ENCODE assay signal across 1 cellular context in genomic region chr11:118194835-118195627, GRCh38.
TF ChIP-seq lines count a peak whose summit lies in the region.

No MANE protein-coding gene starts in this region.

TF ChIP-seq in HepG2, 621 proteins besides CTCF, POLR2A, EP300 and RAD21 (continued from another document and continues in another):
- TF ChIP-seq HNF4G (IDR thresholded peaks at IDR 0.05; ENCODE audit: borderline replicate concordance, low read depth, low read length) (no peak; the same call in 1 of the 2 replicates), HNF4G (CRISPR knock-in tag; IDR thresholded peaks at IDR 0.05; ENCODE audit: borderline replicate concordance, low read depth) (0 out of 2 replicates have a peak, but pooled peaks have one; percentile 64), ZNF547 (CRISPR knock-in tag; IDR thresholded peaks at IDR 0.05) (0 out of 2 replicates have a peak, but pooled peaks have one; percentile 17), ZNF614 (CRISPR knock-in tag; IDR thresholded peaks at IDR 0.05; ENCODE audit: borderline replicate concordance) (peak; percentile 57; the same call in 1 of the 2 replicates), JUN (CRISPR knock-in tag; IDR thresholded peaks at IDR 0.05) (peak; percentile 82), ZC3H4 (CRISPR knock-in tag; IDR thresholded peaks at IDR 0.05; ENCODE audit: borderline replicate concordance) (no peak), PPARG (CRISPR knock-in tag; conservative IDR thresholded peaks at IDR 0.05) (peak; percentile 66), ZNF605 (CRISPR knock-in tag; IDR thresholded peaks at IDR 0.05) (peak; percentile 83), ZHX2 (IDR thresholded peaks at IDR 0.05; ENCODE audit: low read depth) (0 out of 2 replicates have a peak, but pooled peaks have one; percentile 17), ZHX2 (CRISPR knock-in tag; IDR thresholded peaks at IDR 0.05; ENCODE audit: borderline replicate concordance) (no peak), TBX3 (IDR thresholded peaks at IDR 0.05; ENCODE audit: borderline replicate concordance) (peak; percentile 64; the same call in 1 of the 2 replicates), ZUFSP (CRISPR knock-in tag; IDR thresholded peaks at IDR 0.05; ENCODE audit: borderline replicate concordance) (no peak), FOSL2 (CRISPR knock-in tag; IDR thresholded peaks at IDR 0.05) (peak; percentile 78), HOXA3 (CRISPR knock-in tag; IDR thresholded peaks at IDR 0.05) (peak; percentile 90), ZNF552 (CRISPR knock-in tag; IDR thresholded peaks at IDR 0.05; ENCODE audit: borderline replicate concordance) (no peak), TEAD3 (CRISPR knock-in tag; optimal IDR thresholded peaks at IDR 0.05; ENCODE audit: borderline replicate concordance) (peak; percentile 86), MAFK (conservative IDR thresholded peaks at IDR 0.05 in 1 of 2, IDR thresholded peaks at IDR 0.05 in 1 of 2; ENCODE audit: low read length in 2 of 2) (peak in 1 of 2 experiments; percentile 35; a peak in 2 of 4 replicates), ATF7-NPFF (CRISPR knock-in tag; IDR thresholded peaks at IDR 0.05; ENCODE audit: low read depth) (0 out of 2 replicates have a peak, but pooled peaks have one; percentile 31), CEBPG (CRISPR knock-in tag; IDR thresholded peaks at IDR 0.05) (peak; percentile 86), SIX4 (CRISPR knock-in tag; IDR thresholded peaks at IDR 0.05) (peak; percentile 76; the same call in 1 of the 2 replicates), ZNF713 (CRISPR knock-in tag; IDR thresholded peaks at IDR 0.05) (0 out of 2 replicates have a peak, but pooled peaks have one; percentile 39), UBTF (CRISPR knock-in tag; IDR thresholded peaks at IDR 0.05) (peak; percentile 70), HNRNPUL1 (IDR thresholded peaks at IDR 0.05; ENCODE audit: low read depth, low read length) (peak; percentile 79; the same call in 1 of the 2 replicates), ZNF598 (CRISPR knock-in tag; IDR thresholded peaks at IDR 0.05; ENCODE audit: borderline replicate concordance) (0 out of 2 replicates have a peak, but pooled peaks have one; percentile 19), KAT8 (CRISPR knock-in tag; IDR thresholded peaks at IDR 0.05) (peak; percentile 89)
- TF ChIP-seq, protein P1, sequence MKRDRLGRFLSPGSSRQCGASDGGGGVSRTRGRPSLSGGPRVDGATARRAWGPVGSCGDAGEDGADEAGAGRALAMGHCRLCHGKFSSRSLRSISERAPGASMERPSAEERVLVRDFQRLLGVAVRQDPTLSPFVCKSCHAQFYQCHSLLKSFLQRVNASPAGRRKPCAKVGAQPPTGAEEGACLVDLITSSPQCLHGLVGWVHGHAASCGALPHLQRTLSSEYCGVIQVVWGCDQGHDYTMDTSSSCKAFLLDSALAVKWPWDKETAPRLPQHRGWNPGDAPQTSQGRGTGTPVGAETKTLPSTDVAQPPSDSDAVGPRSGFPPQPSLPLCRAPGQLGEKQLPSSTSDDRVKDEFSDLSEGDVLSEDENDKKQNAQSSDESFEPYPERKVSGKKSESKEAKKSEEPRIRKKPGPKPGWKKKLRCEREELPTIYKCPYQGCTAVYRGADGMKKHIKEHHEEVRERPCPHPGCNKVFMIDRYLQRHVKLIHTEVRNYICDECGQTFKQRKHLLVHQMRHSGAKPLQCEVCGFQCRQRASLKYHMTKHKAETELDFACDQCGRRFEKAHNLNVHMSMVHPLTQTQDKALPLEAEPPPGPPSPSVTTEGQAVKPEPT (CRISPR knock-in tag; IDR thresholded peaks at IDR 0.05; ENCODE audit: low read depth), result peak; percentile 52; the same call in 1 of the 2 replicates
- TF ChIP-seq, protein P2, sequence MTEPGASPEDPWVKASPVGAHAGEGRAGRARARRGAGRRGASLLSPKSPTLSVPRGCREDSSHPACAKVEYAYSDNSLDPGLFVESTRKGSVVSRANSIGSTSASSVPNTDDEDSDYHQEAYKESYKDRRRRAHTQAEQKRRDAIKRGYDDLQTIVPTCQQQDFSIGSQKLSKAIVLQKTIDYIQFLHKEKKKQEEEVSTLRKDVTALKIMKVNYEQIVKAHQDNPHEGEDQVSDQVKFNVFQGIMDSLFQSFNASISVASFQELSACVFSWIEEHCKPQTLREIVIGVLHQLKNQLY (CRISPR knock-in tag; IDR thresholded peaks at IDR 0.05), result peak; percentile 83
- TF ChIP-seq, protein P3, sequence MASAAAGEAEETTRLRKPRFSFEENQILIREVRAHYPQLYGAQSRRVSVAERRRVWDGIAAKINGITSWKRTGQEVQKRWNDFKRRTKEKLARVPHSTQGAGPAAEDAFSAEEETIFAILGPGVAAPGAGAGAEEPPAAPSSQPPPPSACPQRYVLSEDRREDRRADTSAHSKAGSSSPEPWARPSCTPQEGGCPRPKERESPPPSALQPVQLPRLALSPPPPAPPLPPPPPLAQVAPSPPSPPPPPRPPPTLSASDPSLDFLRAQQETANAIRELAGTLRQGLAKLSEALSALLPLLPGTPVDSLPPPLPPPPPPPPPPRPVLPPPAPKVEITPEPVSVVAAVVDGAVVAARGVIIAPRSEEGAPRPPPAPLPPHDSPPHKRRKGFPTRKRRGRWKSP (CRISPR knock-in tag; IDR thresholded peaks at IDR 0.05), result no peak
- TF ChIP-seq, protein P4, sequence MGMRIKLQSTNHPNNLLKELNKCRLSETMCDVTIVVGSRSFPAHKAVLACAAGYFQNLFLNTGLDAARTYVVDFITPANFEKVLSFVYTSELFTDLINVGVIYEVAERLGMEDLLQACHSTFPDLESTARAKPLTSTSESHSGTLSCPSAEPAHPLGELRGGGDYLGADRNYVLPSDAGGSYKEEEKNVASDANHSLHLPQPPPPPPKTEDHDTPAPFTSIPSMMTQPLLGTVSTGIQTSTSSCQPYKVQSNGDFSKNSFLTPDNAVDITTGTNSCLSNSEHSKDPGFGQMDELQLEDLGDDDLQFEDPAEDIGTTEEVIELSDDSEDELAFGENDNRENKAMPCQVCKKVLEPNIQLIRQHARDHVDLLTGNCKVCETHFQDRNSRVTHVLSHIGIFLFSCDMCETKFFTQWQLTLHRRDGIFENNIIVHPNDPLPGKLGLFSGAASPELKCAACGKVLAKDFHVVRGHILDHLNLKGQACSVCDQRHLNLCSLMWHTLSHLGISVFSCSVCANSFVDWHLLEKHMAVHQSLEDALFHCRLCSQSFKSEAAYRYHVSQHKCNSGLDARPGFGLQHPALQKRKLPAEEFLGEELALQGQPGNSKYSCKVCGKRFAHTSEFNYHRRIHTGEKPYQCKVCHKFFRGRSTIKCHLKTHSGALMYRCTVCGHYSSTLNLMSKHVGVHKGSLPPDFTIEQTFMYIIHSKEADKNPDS (CRISPR knock-in tag; IDR thresholded peaks at IDR 0.05), result no peak
- TF ChIP-seq, protein P5, sequence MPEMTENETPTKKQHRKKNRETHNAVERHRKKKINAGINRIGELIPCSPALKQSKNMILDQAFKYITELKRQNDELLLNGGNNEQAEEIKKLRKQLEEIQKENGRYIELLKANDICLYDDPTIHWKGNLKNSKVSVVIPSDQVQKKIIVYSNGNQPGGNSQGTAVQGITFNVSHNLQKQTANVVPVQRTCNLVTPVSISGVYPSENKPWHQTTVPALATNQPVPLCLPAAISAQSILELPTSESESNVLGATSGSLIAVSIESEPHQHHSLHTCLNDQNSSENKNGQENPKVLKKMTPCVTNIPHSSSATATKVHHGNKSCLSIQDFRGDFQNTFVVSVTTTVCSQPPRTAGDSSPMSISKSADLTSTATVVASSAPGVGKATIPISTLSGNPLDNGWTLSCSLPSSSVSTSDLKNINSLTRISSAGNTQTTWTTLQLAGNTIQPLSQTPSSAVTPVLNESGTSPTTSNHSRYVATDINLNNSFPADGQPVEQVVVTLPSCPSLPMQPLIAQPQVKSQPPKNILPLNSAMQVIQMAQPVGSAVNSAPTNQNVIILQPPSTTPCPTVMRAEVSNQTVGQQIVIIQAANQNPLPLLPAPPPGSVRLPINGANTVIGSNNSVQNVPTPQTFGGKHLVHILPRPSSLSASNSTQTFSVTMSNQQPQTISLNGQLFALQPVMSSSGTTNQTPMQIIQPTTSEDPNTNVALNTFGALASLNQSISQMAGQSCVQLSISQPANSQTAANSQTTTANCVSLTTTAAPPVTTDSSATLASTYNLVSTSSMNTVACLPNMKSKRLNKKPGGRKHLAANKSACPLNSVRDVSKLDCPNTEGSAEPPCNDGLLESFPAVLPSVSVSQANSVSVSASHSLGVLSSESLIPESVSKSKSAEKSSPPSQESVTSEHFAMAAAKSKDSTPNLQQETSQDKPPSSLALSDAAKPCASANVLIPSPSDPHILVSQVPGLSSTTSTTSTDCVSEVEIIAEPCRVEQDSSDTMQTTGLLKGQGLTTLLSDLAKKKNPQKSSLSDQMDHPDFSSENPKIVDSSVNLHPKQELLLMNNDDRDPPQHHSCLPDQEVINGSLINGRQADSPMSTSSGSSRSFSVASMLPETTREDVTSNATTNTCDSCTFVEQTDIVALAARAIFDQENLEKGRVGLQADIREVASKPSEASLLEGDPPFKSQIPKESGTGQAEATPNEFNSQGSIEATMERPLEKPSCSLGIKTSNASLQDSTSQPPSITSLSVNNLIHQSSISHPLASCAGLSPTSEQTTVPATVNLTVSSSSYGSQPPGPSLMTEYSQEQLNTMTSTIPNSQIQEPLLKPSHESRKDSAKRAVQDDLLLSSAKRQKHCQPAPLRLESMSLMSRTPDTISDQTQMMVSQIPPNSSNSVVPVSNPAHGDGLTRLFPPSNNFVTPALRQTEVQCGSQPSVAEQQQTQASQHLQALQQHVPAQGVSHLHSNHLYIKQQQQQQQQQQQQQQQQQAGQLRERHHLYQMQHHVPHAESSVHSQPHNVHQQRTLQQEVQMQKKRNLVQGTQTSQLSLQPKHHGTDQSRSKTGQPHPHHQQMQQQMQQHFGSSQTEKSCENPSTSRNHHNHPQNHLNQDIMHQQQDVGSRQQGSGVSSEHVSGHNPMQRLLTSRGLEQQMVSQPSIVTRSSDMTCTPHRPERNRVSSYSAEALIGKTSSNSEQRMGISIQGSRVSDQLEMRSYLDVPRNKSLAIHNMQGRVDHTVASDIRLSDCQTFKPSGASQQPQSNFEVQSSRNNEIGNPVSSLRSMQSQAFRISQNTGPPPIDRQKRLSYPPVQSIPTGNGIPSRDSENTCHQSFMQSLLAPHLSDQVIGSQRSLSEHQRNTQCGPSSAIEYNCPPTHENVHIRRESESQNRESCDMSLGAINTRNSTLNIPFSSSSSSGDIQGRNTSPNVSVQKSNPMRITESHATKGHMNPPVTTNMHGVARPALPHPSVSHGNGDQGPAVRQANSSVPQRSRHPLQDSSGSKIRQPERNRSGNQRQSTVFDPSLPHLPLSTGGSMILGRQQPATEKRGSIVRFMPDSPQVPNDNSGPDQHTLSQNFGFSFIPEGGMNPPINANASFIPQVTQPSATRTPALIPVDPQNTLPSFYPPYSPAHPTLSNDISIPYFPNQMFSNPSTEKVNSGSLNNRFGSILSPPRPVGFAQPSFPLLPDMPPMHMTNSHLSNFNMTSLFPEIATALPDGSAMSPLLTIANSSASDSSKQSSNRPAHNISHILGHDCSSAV (CRISPR knock-in tag; IDR thresholded peaks at IDR 0.05; ENCODE audit: borderline replicate concordance), result 0 out of 2 replicates have a peak, but pooled peaks have one; percentile 58
